In genomic region chr2:127608061-127609011, GRCh38 we compare ENCODE assay signal across 28 cellular contexts. TPM values are rescaled to one million over a fixed set of nuclear protein-coding genes. Genes with fewer than 3 reads are reported as not detected.
DNase-seq lines count a peak whose midpoint lies in the region; ATAC-seq, FAIRE-seq and TF ChIP-seq lines count a peak whose summit lies in the region.
"Had no signal": no experiment of that assay in that cellular context is flagged by ENCODE, and none has a peak within 500 bp of the region (broad histone marks: within the 10 kb centered on the region; RNA-seq: fewer than 3 reads in every experiment).

No MANE protein-coding gene starts in this region.

- no peak overlapping the region for H3K14ac ChIP-seq in H1 (ENCODE audit: insufficient read length)

- no peak for TF ChIP-seq EP300 in H1 (IDR thresholded peaks at IDR 0.05; ENCODE audit: borderline replicate concordance in 1 of 2, low read depth in 2 of 2, low read length in 2 of 2)

- peaks cover 0 to 3% of the 10 kb centered on the region in 2 donors for H3K9me3 Mint-ChIP-seq in natural killer cell
- H3K9me3 Mint-ChIP-seq in natural killer cell treated with Interleukin-12 subunit alpha and Interleukin-12 subunit beta and Interleukin-15 and Interleukin-18, amount 100 ng/mL, for 72 hours = no peaks in the 10 kb centered on the region

- no peak for FAIRE-seq in H1 (lab: Jason Lieb, UNC)
- peak; percentile 37 for FAIRE-seq in urothelium cell line (lab: Jason Lieb, UNC)
- FAIRE-seq: G401.6, keratinocyte had no signal

- no peak overlapping the region for H4K91ac ChIP-seq in H1 (replicated peaks; ENCODE audit: insufficient read length, low read length)

- no peak overlapping the region for H3K4ac ChIP-seq in H1 (replicated peaks; ENCODE audit: insufficient read length, low read depth, low read length)

- peak; percentile 10 for DNase-seq in natural killer cell
- DNase-seq in natural killer cell treated with Interleukin-12 subunit alpha and Interleukin-12 subunit beta and Interleukin-15 and Interleukin-18, amount 100 ng/mL, for 72 hours (ENCODE audit: low spot score) = no peak
- no peak for DNase-seq in H1 (ENCODE audit: low read depth in 1 of 2, low spot score in 2 of 2)
- peak; percentile 44 for DNase-seq in osteoblast (ENCODE audit: insufficient read length, low spot score, missing footprints)
- DNase-seq in urothelium cell line (ENCODE audit: low spot score) = no peak
- DNase-seq in GM19240 (ENCODE audit: insufficient read length, low spot score) = no peak
- DNase-seq: activated CD4-positive, CD25-positive, alpha-beta regulatory T cell treated with anti-CD3 and anti-CD28 coated beads, Interleukin-2, amount 50 U/mL, for 72 hours; activated naive CD8-positive, alpha-beta T cell treated with anti-CD3 and anti-CD28 coated beads for 36 hours; activated T-cell treated with anti-CD3 and anti-CD28 coated beads, Interleukin-2, amount 50 U/mL, for 48 hours; CD4-positive, CD25-positive, alpha-beta regulatory T cell; cerebellar nuclear complex; DMS 273 treated with DMSO at 0.1 percent for 48 hours; effector CD4-positive, alpha-beta T cell; foreskin keratinocyte; HFFc6; mammary epithelial cell; NCI-H1092; NCI-H1930; NCI-H226; NCI-H774; SHP77 treated with DMSO at 0.1 percent for 48 hours had no signal

- peak overlapping the region; percentile 7; the same call in 1 of the 2 replicates for H3K18ac ChIP-seq in H1 (ENCODE audit: extremely low read depth, low read length)

- POLR2A ChIA-PET in H1 (lab: Charles Lee; ENCODE audit: partially characterized antibody) = no interaction called here

- H3K56ac ChIP-seq in H1 (replicated peaks; ENCODE audit: insufficient read length, low read depth, low read length) = no peak overlapping the region

- no peak overlapping the region for H2BK12ac ChIP-seq in H1 (ENCODE audit: low read depth, low read length)

- no peak overlapping the region for H2BK120ac ChIP-seq in H1 (replicated peaks; ENCODE audit: low read depth, low read length)

- no peak overlapping the region for H4K8ac ChIP-seq in H1 (ENCODE audit: extremely low read depth, insufficient read depth, low read length)

- H3K23me2 ChIP-seq in H1 (ENCODE audit: low read depth, low read length) = no peaks in the 10 kb centered on the region

- H2BK5ac ChIP-seq in H1 (ENCODE audit: low read depth, low read length) = no peak overlapping the region; the same call in 1 of the 2 replicates

- H4K5ac ChIP-seq in H1 (ENCODE audit: insufficient read length, low read depth, low read length) = no peak overlapping the region

- no peaks in the 10 kb centered on the region for H3K27me3 ChIP-seq in H1 (replicated peaks in 1 of 4; ENCODE audit: control insufficient read depth in 3 of 4, extremely low read depth in 1 of 4, insufficient read depth in 3 of 4, low read length in 3 of 4)
- H3K27me3 ChIP-seq in osteoblast (ENCODE audit: insufficient read depth, low read length) = no peaks in the 10 kb centered on the region
- H3K27me3 ChIP-seq: ovary, right atrium auricular region had no signal

- peaks cover 0 to 5% of the 10 kb centered on the region in 2 donors for H3K27me3 Mint-ChIP-seq in natural killer cell (ENCODE audit: low read depth in 2 of 2)
- H3K27me3 Mint-ChIP-seq in natural killer cell treated with Interleukin-12 subunit alpha and Interleukin-12 subunit beta and Interleukin-15 and Interleukin-18, amount 100 ng/mL, for 72 hours = peaks cover 0 to 5% of the 10 kb centered on the region in 2 donors
- H3K27me3 Mint-ChIP-seq: activated naive CD8-positive, alpha-beta T cell treated with anti-CD3 and anti-CD28 coated beads for 36 hours had no signal

- H3K79me2 ChIP-seq in H1 (ENCODE audit: control insufficient read depth in 1 of 2, insufficient read depth in 2 of 2, low read length in 2 of 2) (no peaks in the 10 kb centered on the region), osteoblast (ENCODE audit: insufficient read depth, low read length) (no peaks in the 10 kb centered on the region)

- no peak overlapping the region for H3K4me2 ChIP-seq in H1 (ENCODE audit: insufficient read depth in 1 of 2, low read depth in 2 of 2, low read length in 2 of 2)
- no peak overlapping the region for H3K4me2 ChIP-seq in osteoblast (ENCODE audit: insufficient read depth, low read length)

- no peak overlapping the region for H3K4me3 Mint-ChIP-seq in natural killer cell
- H3K4me3 Mint-ChIP-seq in natural killer cell treated with Interleukin-12 subunit alpha and Interleukin-12 subunit beta and Interleukin-15 and Interleukin-18, amount 100 ng/mL, for 72 hours = no peak overlapping the region
- H3K4me3 Mint-ChIP-seq: activated naive CD8-positive, alpha-beta T cell treated with anti-CD3 and anti-CD28 coated beads for 36 hours; CD4-positive, CD25-positive, alpha-beta regulatory T cell; HFFc6 had no signal

- H3K36me3 ChIP-seq in H1 (ENCODE audit: control insufficient read depth in 2 of 4, insufficient read depth in 4 of 4, low read length in 3 of 4) (no peaks in the 10 kb centered on the region), osteoblast (ENCODE audit: insufficient read depth, low read length) (no peaks in the 10 kb centered on the region)
- H3K36me3 ChIP-seq: ovary, right atrium auricular region had no signal

- peaks cover 4% of the 10 kb centered on the region for H3K36me3 Mint-ChIP-seq in natural killer cell
- H3K36me3 Mint-ChIP-seq in natural killer cell treated with Interleukin-12 subunit alpha and Interleukin-12 subunit beta and Interleukin-15 and Interleukin-18, amount 100 ng/mL, for 72 hours = no peaks in the 10 kb centered on the region

- H3K9ac ChIP-seq in H1 (replicated peaks in 1 of 4; ENCODE audit: extremely low read depth in 1 of 4, low read depth in 3 of 4, low read length in 3 of 4) = no peak overlapping the region

- no peak overlapping the region for H3K27ac Mint-ChIP-seq in natural killer cell
- no peak overlapping the region for H3K27ac Mint-ChIP-seq in natural killer cell treated with Interleukin-12 subunit alpha and Interleukin-12 subunit beta and Interleukin-15 and Interleukin-18, amount 100 ng/mL, for 72 hours
- H3K27ac Mint-ChIP-seq: activated naive CD8-positive, alpha-beta T cell treated with anti-CD3 and anti-CD28 coated beads for 36 hours; HFFc6 had no signal

- TF ChIP-seq CTCF in natural killer cell (IDR thresholded peaks at IDR 0.05) (no peak), H1 (IDR thresholded peaks at IDR 0.05; ENCODE audit: control extremely low read depth in 1 of 3, insufficient read depth in 1 of 3, low read depth in 1 of 3, low read length in 3 of 3) (no peak), osteoblast (IDR thresholded peaks at IDR 0.05; ENCODE audit: extremely low read depth, low read depth, low read length) (no peak)

- no peak overlapping the region for H2AK5ac ChIP-seq in H1 (ENCODE audit: low read depth, low read length)

- WGBS in H1 (ENCODE audit: extremely low coverage in 1 of 2, insufficient coverage in 1 of 2, insufficient read length in 1 of 2, insufficient replicate concordance in 2 of 2, low coverage in 1 of 2, low lambda C conversion rate in 2 of 2, missing lambda C conversion rate in 1 of 2), 2 experiments = 90% methylated on average over 24 of the region's 24 CpGs; no CpG with 5 or more reads in 1 of the 2 experiments

- H3K79me1 ChIP-seq in H1 (ENCODE audit: low read depth, low read length) = no peaks in the 10 kb centered on the region

- H4K20me1 ChIP-seq in H1 (replicated peaks in 1 of 2; ENCODE audit: control insufficient read depth in 1 of 2, insufficient read depth in 2 of 2, low read length in 2 of 2) (no peaks in the 10 kb centered on the region), osteoblast (ENCODE audit: insufficient read depth, low read length) (no peaks in the 10 kb centered on the region)

- H3K4me1 ChIP-seq in H1 (replicated peaks in 1 of 4; ENCODE audit: control insufficient read depth in 3 of 4, insufficient read depth in 4 of 4, low read length in 3 of 4) (no peaks in the 10 kb centered on the region; a peak in 1 of 7 replicates), osteoblast (ENCODE audit: insufficient read depth, low read length) (no peaks in the 10 kb centered on the region)
- H3K4me1 ChIP-seq: foreskin keratinocyte, right atrium auricular region had no signal

- no peak for TF ChIP-seq POLR2A in H1 (IDR thresholded peaks at IDR 0.05; ENCODE audit: control extremely low read depth in 1 of 2, low read depth in 2 of 2, low read length in 2 of 2)

- no peak overlapping the region for H2BK20ac ChIP-seq in H1 (ENCODE audit: low read length)

- no peak overlapping the region for H3K27ac ChIP-seq in H1 (ENCODE audit: low read depth, low read length)
- no peak overlapping the region for H3K27ac ChIP-seq in osteoblast (ENCODE audit: low read depth, low read length)
- H3K27ac ChIP-seq: foreskin keratinocyte, ovary, right atrium auricular region had no signal

- intact Hi-C loops in natural killer cell (cut with micrococcal nuclease) = no loop called here

- no peak overlapping the region for H3K23ac ChIP-seq in H1 (ENCODE audit: insufficient read length)

- CTCF ChIA-PET in H1 (lab: Charles Lee; ENCODE audit: partially characterized antibody) = interaction anchor here (0.6 to 8.1 kb wide), 5 partner anchors 15 to 42 kb away, joined by 3 to 54 read pairs (median 3); no protein-coding TSS in a partner anchor

- no peaks in the 10 kb centered on the region for H3K4me1 Mint-ChIP-seq in natural killer cell
- H3K4me1 Mint-ChIP-seq in natural killer cell treated with Interleukin-12 subunit alpha and Interleukin-12 subunit beta and Interleukin-15 and Interleukin-18, amount 100 ng/mL, for 72 hours (ENCODE audit: low read depth in 2 of 2) = no peaks in the 10 kb centered on the region
- H3K4me1 Mint-ChIP-seq: CD4-positive, CD25-positive, alpha-beta regulatory T cell had no signal

- TF ChIP-seq RAD21 in H1 (IDR thresholded peaks at IDR 0.05 in 1 of 2, conservative IDR thresholded peaks at IDR 0.05 in 1 of 2; ENCODE audit: low read depth in 2 of 2, low read length in 2 of 2) = no peak

- ATAC-seq in natural killer cell (no peak), GM18511 (IDR thresholded peaks at IDR 0.05; ENCODE audit: unreplicated experiment) (no peak), GM18498 (IDR thresholded peaks at IDR 0.05; ENCODE audit: unreplicated experiment) (no peak)
- no peak for ATAC-seq in natural killer cell treated with Interleukin-12 subunit alpha and Interleukin-12 subunit beta and Interleukin-15 and Interleukin-18, amount 100 ng/mL, for 72 hours
- ATAC-seq: foreskin keratinocyte had no signal

- no peaks in the 10 kb centered on the region; a peak in 2 of 4 replicates for H3K9me3 ChIP-seq in H1 (ENCODE audit: insufficient read depth in 2 of 2, low read depth in 1 of 2, low read length in 1 of 2)
- H3K9me3 ChIP-seq in osteoblast (ENCODE audit: low read depth, low read length) = peaks cover 2% of the 10 kb centered on the region
- H3K9me3 ChIP-seq: ovary had no signal

- no peak overlapping the region; the same call in 1 of the 2 replicates for H2AFZ ChIP-seq in H1 (ENCODE audit: low read length)
- no peak overlapping the region for H2AFZ ChIP-seq in osteoblast (ENCODE audit: low read length)

- no peak overlapping the region for H3K4me3 ChIP-seq in H1 (ENCODE audit: extremely low read depth in 1 of 4, insufficient read depth in 2 of 4, low read depth in 3 of 4, low read length in 4 of 4)
- no peak overlapping the region for H3K4me3 ChIP-seq in osteoblast (ENCODE audit: insufficient read depth, low read length)
- H3K4me3 ChIP-seq: ovary, right atrium auricular region had no signal

- H2BK15ac ChIP-seq in H1 (ENCODE audit: low read length) = no peak overlapping the region

RNA-seq across cellular contexts. Expression of gene GPR17, which starts 37.6 kb away (rescaled TPM):
- total RNA-seq in natural killer cell = not detected
- total RNA-seq in natural killer cell treated with Interleukin-12 subunit alpha and Interleukin-12 subunit beta and Interleukin-15 and Interleukin-18, amount 100 ng/mL, for 72 hours = not detected
- not detected in 2 replicates for total RNA-seq in H1 (2021; fragmentation: NEBNext Ultra II Directional; extraction: Animal tissue kit (Norgen Biotek cat#: 25700))
- 0.03 TPM in 2 replicates for polyA plus RNA-seq in H1 (2011; rRNA removed)
- polyA plus RNA-seq in H1 (2011; cell fraction: cytosol; rRNA removed) = not detected
- polyA plus RNA-seq in H1 (2011; cell fraction: nucleus; rRNA removed) = 0.13 TPM
- 0.14 to 0.90 TPM (median 0.59 TPM) in 3 of 4 replicates, not detected in the other for polyA plus RNA-seq in H1 (2012, experiment 1 of 2)
- polyA plus RNA-seq in H1 (2012, experiment 2 of 2) = 0.09 TPM
- not detected for polyA plus RNA-seq in H1 (2013, experiment 1 of 2)
- polyA plus RNA-seq in H1 (2013, experiment 2 of 2) = not detected
- not detected in 2 replicates for polyA minus RNA-seq in H1 (2011; rRNA and poly(A)+ RNA removed)
- polyA minus RNA-seq in H1 (2011; cell fraction: cytosol; rRNA and poly(A)+ RNA removed) = not detected
- polyA minus RNA-seq in H1 (2011; cell fraction: nucleus; rRNA and poly(A)+ RNA removed) = not detected
- not detected in 2 replicates for total RNA-seq in osteoblast
- total RNA-seq: activated naive CD8-positive, alpha-beta T cell treated with anti-CD3 and anti-CD28 coated beads for 36 hours; CD4-positive, CD25-positive, alpha-beta regulatory T cell; foreskin keratinocyte; HFFc6; mammary epithelial cell; ovary had no signal
- polyA plus RNA-seq: AG04450; CD4-positive, CD25-positive, alpha-beta regulatory T cell; foreskin keratinocyte; keratinocyte; mammary epithelial cell had no signal

Comparison
In these comparisons a context has a peak if more than half of its experiments do, and no peak if none do; other contexts are left out.
1. DNase-seq: peak in natural killer cell (single experiment) and osteoblast (single experiment); none in natural killer cell treated with Interleukin-12 subunit alpha and Interleukin-12 subunit beta and Interleukin-15 and Interleukin-18, amount 100 ng/mL, for 72 hours (single experiment), H1 (0 of 2), urothelium cell line (single experiment) and GM19240 (single experiment).